In genomic region chr19:41324921-41325639, GRCh38 we compare ENCODE assay signal across 8 cellular contexts. TPM values are rescaled to one million over a fixed set of nuclear protein-coding genes. Genes with fewer than 3 reads are reported as not detected.
DNase-seq lines count a peak whose midpoint lies in the region; ATAC-seq and TF ChIP-seq lines count a peak whose summit lies in the region.

No MANE protein-coding gene starts in this region.

- no peak overlapping the region for H3K4me3 ChIP-seq in endocrine pancreas (ENCODE audit: control insufficient read depth, insufficient read depth, low read length)
- peak overlapping the region; percentile 22 for H3K4me3 ChIP-seq in mesodermal cell (ENCODE audit: extremely low read depth, insufficient read depth, low read length, poor library complexity, severe bottlenecking)
- H3K4me3 ChIP-seq in urinary bladder (ENCODE audit: low read depth, low read length) = no peak overlapping the region

- H3K4me1 ChIP-seq in endocrine pancreas (ENCODE audit: control insufficient read depth, insufficient read depth, low read length) = no peaks in the 10 kb centered on the region
- peaks cover 84% of the 10 kb centered on the region for H3K4me1 ChIP-seq in mesodermal cell (ENCODE audit: control insufficient read depth, insufficient read depth, low read length, poor library complexity, severe bottlenecking)
- no peaks in the 10 kb centered on the region for H3K4me1 ChIP-seq in urinary bladder (ENCODE audit: insufficient read depth)

- no peaks in the 10 kb centered on the region for H3K27me3 ChIP-seq in endocrine pancreas (ENCODE audit: control insufficient read depth, insufficient read depth, low read length)

- DNase-seq in GM03348 (ENCODE audit: low spot score) (peak; percentile 84), RWPE1 (ENCODE audit: low spot score) (peak; percentile 84), MV-4-11 (lab: John Stamatoyannopoulos, UW) (no peak)
- DNase-seq in stimulated activated CD4-positive, alpha-beta T cell treated with anti-CD3 and anti-CD28 coated beads, Interleukin-4, amount 100 ng/mL, for 24 hours = no peak

- CTCF ChIA-PET in RWPE1 (lab: Yijun Ruan, JAX) = no interaction called here

- no peaks in the 10 kb centered on the region for H3K9me3 ChIP-seq in endocrine pancreas (ENCODE audit: control insufficient read depth, low read length)
- H3K9me3 ChIP-seq in mesodermal cell (ENCODE audit: control insufficient read depth, low read length) = no peaks in the 10 kb centered on the region

- peak overlapping the region; percentile 97 for H3K27ac ChIP-seq in RWPE1
- H3K27ac ChIP-seq in mesodermal cell (ENCODE audit: low read depth, low read length, severe bottlenecking) = peak overlapping the region; percentile 99
- H3K27ac ChIP-seq in urinary bladder (ENCODE audit: low read depth) = peak overlapping the region; percentile 89

- POLR2A ChIA-PET in RWPE1 (lab: Yijun Ruan, JAX; ENCODE audit: low non-redundant PET) = no interaction called here

- peak overlapping the region; percentile 15 for H3K9ac ChIP-seq in endocrine pancreas (ENCODE audit: control insufficient read depth, insufficient read depth, low read length)

- 0 to 1% methylated on average over 17 of the region's 23 CpGs for WGBS in mesodermal cell (ENCODE audit: insufficient coverage in 2 of 2), 2 experiments
- 11% methylated on average over 23 of the region's 23 CpGs for WGBS in urinary bladder

- H3K36me3 ChIP-seq in endocrine pancreas (ENCODE audit: control insufficient read depth, insufficient read depth, low read length) (no peaks in the 10 kb centered on the region), mesodermal cell (ENCODE audit: control insufficient read depth, insufficient read depth, low read length) (peaks cover 52% of the 10 kb centered on the region), urinary bladder (ENCODE audit: insufficient read depth) (no peaks in the 10 kb centered on the region)

- TF ChIP-seq CTCF in RWPE1 (conservative IDR thresholded peaks at IDR 0.05; ENCODE audit: low read depth) = no peak

- ATAC-seq in HG03565 (IDR thresholded peaks at IDR 0.05; ENCODE audit: unreplicated experiment) = no peak

RNA-seq across cellular contexts. Expression of gene CCDC97, which starts 15.1 kb away (rescaled TPM):
- polyA plus RNA-seq in mesodermal cell (2013, experiment 1 of 2) = 14.6 TPM
- 13.1 TPM for polyA plus RNA-seq in mesodermal cell (2013, experiment 2 of 2)
- total RNA-seq in urinary bladder = 7.2 TPM
- 18.0 TPM for polyA plus RNA-seq in urinary bladder

RNA-seq across cellular contexts. Expression of gene TGFB1, which starts 28.6 kb away (rescaled TPM):
- 344 TPM for polyA plus RNA-seq in mesodermal cell (2013, experiment 1 of 2)
- 264 TPM for polyA plus RNA-seq in mesodermal cell (2013, experiment 2 of 2)
- total RNA-seq in urinary bladder = 9.2 TPM
- polyA plus RNA-seq in urinary bladder = 58.9 TPM

RNA-seq across cellular contexts. Expression of gene B9D2, which starts 38.9 kb away (rescaled TPM):
- polyA plus RNA-seq in mesodermal cell (2013, experiment 1 of 2) = 5.7 TPM
- polyA plus RNA-seq in mesodermal cell (2013, experiment 2 of 2) = 6.2 TPM
- 1.9 TPM for total RNA-seq in urinary bladder
- polyA plus RNA-seq in urinary bladder = 10.0 TPM

RNA-seq across cellular contexts. Expression of gene TMEM91, which starts 51.3 kb away (rescaled TPM):
- 11.1 TPM for polyA plus RNA-seq in mesodermal cell (2013, experiment 1 of 2)
- 7.8 TPM for polyA plus RNA-seq in mesodermal cell (2013, experiment 2 of 2)
- total RNA-seq in urinary bladder = 6.6 TPM
- 36.2 TPM for polyA plus RNA-seq in urinary bladder

Comparison
In these comparisons a context has a peak if more than half of its experiments do, and no peak if none do; other contexts are left out.
1. DNase-seq: peak in GM03348 (single experiment) and RWPE1 (single experiment); none in stimulated activated CD4-positive, alpha-beta T cell treated with anti-CD3 and anti-CD28 coated beads, Interleukin-4, amount 100 ng/mL, for 24 hours (single experiment) and MV-4-11 (single experiment).
2. Peak in every context shown above with its lines, with median percentiles within 50 percentile points of each other: H3K27ac ChIP-seq.